In genomic region chr7:47587389-47587788, GRCh38 we compare ENCODE assay signal across 19 cellular contexts. TPM values are rescaled to one million over a fixed set of nuclear protein-coding genes. Genes with fewer than 3 reads are reported as not detected.
DNase-seq lines count a peak whose midpoint lies in the region; ATAC-seq lines count a peak whose summit lies in the region.
"Had no signal": no experiment of that assay in that cellular context is flagged by ENCODE, and none has a peak within 500 bp of the region (broad histone marks: within the 10 kb centered on the region; RNA-seq: fewer than 3 reads in every experiment).

No MANE protein-coding gene starts in this region.

- H3K36me3 Mint-ChIP-seq in central memory CD8-positive, alpha-beta T cell (ENCODE audit: insufficient read depth): no peaks in the 10 kb centered on the region
- H3K36me3 Mint-ChIP-seq: activated naive CD8-positive, alpha-beta T cell treated with anti-CD3 and anti-CD28 coated beads, Interleukin-2, amount 10 ng/mL, durations not matched to agents 7 days and 5 days; naive thymus-derived CD4-positive, alpha-beta T cell had no signal

- no peak overlapping the region for H4K8ac ChIP-seq in neuronal stem cell (ENCODE audit: low read depth, low read length)

- no peak overlapping the region for H3K4me3 ChIP-seq in neuronal stem cell (ENCODE audit: low read length in 2 of 2)
- H3K4me3 ChIP-seq: cardiac muscle cell, prostate gland, spleen had no signal

- H3K9me3 ChIP-seq in neuronal stem cell (replicated peaks in 1 of 2; ENCODE audit: control insufficient read depth in 2 of 2, insufficient read depth in 1 of 2, low read depth in 1 of 2, low read length in 2 of 2): peaks cover 2 to 4% of the 10 kb centered on the region in 2 donors
- H3K9me3 ChIP-seq: prostate gland, spleen had no signal

- no peak overlapping the region for H3K27ac ChIP-seq in neuronal stem cell (replicated peaks; ENCODE audit: low read length)
- H3K27ac ChIP-seq: 22Rv1, cardiac muscle cell, prostate gland had no signal

- no peak overlapping the region for H2BK15ac ChIP-seq in neuronal stem cell (ENCODE audit: low read length)

- no peak overlapping the region for H2AFZ ChIP-seq in neuronal stem cell (ENCODE audit: low read length)

- no peak overlapping the region for H3K23ac ChIP-seq in neuronal stem cell (ENCODE audit: low read depth, low read length, poor library complexity)

- H2BK120ac ChIP-seq in neuronal stem cell (ENCODE audit: low read depth, low read length): no peak overlapping the region

- H4K91ac ChIP-seq in neuronal stem cell (ENCODE audit: low read depth, low read length, poor library complexity): no peak overlapping the region

- H3K4me1 Mint-ChIP-seq in central memory CD8-positive, alpha-beta T cell: no peaks in the 10 kb centered on the region
- H3K4me1 Mint-ChIP-seq: activated CD4-positive, alpha-beta memory T cell treated with anti-CD3 and anti-CD28 coated beads, Interleukin-2, amount 10 ng/mL, durations not matched to agents 7 days and 5 days; activated naive CD8-positive, alpha-beta T cell treated with anti-CD3 and anti-CD28 coated beads, Interleukin-2, amount 10 ng/mL, durations not matched to agents 7 days and 5 days had no signal

- DNase-seq in DMS 273 (lab: John Stamatoyannopoulos, UW; ENCODE audit: unreplicated experiment) (peak; percentile 72), DMS 273 treated with DMSO at 0.1 percent for 48 hours (lab: John Stamatoyannopoulos, UW) (no peak), NCI-H2029 (lab: John Stamatoyannopoulos, UW) (peak; percentile 52), neuronal stem cell (ENCODE audit: low spot score) (no peak), NCI-H510A treated with DMSO at 0.1 percent for 48 hours (lab: John Stamatoyannopoulos, UW) (no peak), HK-2 (ENCODE audit: unreplicated experiment) (no peak)
- no peak for DNase-seq in central memory CD8-positive, alpha-beta T cell (ENCODE audit: low spot score in 2 of 2)
- DNase-seq: activated CD4-positive, alpha-beta memory T cell treated with anti-CD3 and anti-CD28 coated beads, Interleukin-2, amount 10 ng/mL, durations not matched to agents 7 days and 5 days; activated naive CD8-positive, alpha-beta T cell treated with anti-CD3 and anti-CD28 coated beads, Interleukin-2, amount 10 ng/mL, durations not matched to agents 7 days and 5 days; activated T-cell treated with anti-CD3 and anti-CD28 coated beads, Interleukin-2, amount 50 U/mL, for 48 hours; DMS79; naive thymus-derived CD4-positive, alpha-beta T cell; NCI-H2227 treated with DMSO at 0.1 percent for 48 hours; spleen; stimulated activated naive B cell treated with anti-CD40 and anti-IgM and Interleukin-4, amounts not matched to agents 10 μg/mL and 1 μg/mL and 100 μg/mL, for 72 hours had no signal

- H3K27ac Mint-ChIP-seq in central memory CD8-positive, alpha-beta T cell (ENCODE audit: low read depth): no peak overlapping the region
- H3K27ac Mint-ChIP-seq: activated CD4-positive, alpha-beta memory T cell treated with anti-CD3 and anti-CD28 coated beads, Interleukin-2, amount 10 ng/mL, durations not matched to agents 7 days and 5 days; activated naive CD8-positive, alpha-beta T cell treated with anti-CD3 and anti-CD28 coated beads, Interleukin-2, amount 10 ng/mL, durations not matched to agents 7 days and 5 days; naive thymus-derived CD4-positive, alpha-beta T cell; stimulated activated naive B cell treated with anti-CD40 and anti-IgM and Interleukin-4, amounts not matched to agents 10 μg/mL and 1 μg/mL and 100 μg/mL, for 72 hours had no signal

- H3K14ac ChIP-seq in neuronal stem cell (ENCODE audit: low read length): no peak overlapping the region

- no peak overlapping the region for H3K4ac ChIP-seq in neuronal stem cell (ENCODE audit: low read length)

- H2AK5ac ChIP-seq in neuronal stem cell (ENCODE audit: low read depth, low read length): no peak overlapping the region

- H3K27me3 ChIP-seq in neuronal stem cell (ENCODE audit: control insufficient read depth in 3 of 3, insufficient read depth in 3 of 3, low read depth in 1 of 3, low read length in 3 of 3): peaks cover 0 to 16% (median under 1%) of the 10 kb centered on the region in 3 experiments

- no peak overlapping the region for H3K4me2 ChIP-seq in neuronal stem cell (ENCODE audit: insufficient read depth, low read length, poor library complexity, severe bottlenecking)

- H3K4me3 Mint-ChIP-seq in central memory CD8-positive, alpha-beta T cell: no peak overlapping the region
- H3K4me3 Mint-ChIP-seq: activated CD4-positive, alpha-beta memory T cell treated with anti-CD3 and anti-CD28 coated beads, Interleukin-2, amount 10 ng/mL, durations not matched to agents 7 days and 5 days; activated naive CD8-positive, alpha-beta T cell treated with anti-CD3 and anti-CD28 coated beads, Interleukin-2, amount 10 ng/mL, durations not matched to agents 7 days and 5 days; naive thymus-derived CD4-positive, alpha-beta T cell; stimulated activated naive B cell treated with anti-CD40 and anti-IgM and Interleukin-4, amounts not matched to agents 10 μg/mL and 1 μg/mL and 100 μg/mL, for 72 hours had no signal

- H2BK5ac ChIP-seq in neuronal stem cell (ENCODE audit: low read length): no peak overlapping the region

- no CpG with 5 or more reads among the region's 8 CpGs for WGBS in neuronal stem cell (ENCODE audit: extremely low coverage in 2 of 2, insufficient read length in 2 of 2, insufficient replicate concordance in 1 of 2), 2 donors

- peaks cover 0 to 4% of the 10 kb centered on the region in 2 donors for H3K4me1 ChIP-seq in neuronal stem cell (ENCODE audit: control insufficient read depth in 2 of 2, insufficient read depth in 1 of 2, low read depth in 1 of 2, low read length in 2 of 2)
- H3K4me1 ChIP-seq: prostate gland had no signal

- H3K18ac ChIP-seq in neuronal stem cell (ENCODE audit: low read length): peak overlapping the region; percentile 81

- ATAC-seq in central memory CD8-positive, alpha-beta T cell (replicated peaks; ENCODE audit: extremely low read depth, poor library complexity, severe bottlenecking): peak; percentile 28
- no peak for ATAC-seq in HG02973 (IDR thresholded peaks at IDR 0.05; ENCODE audit: unreplicated experiment)
- ATAC-seq: naive thymus-derived CD4-positive, alpha-beta T cell; stimulated activated naive B cell treated with anti-CD40 and anti-IgM and Interleukin-4, amounts not matched to agents 10 μg/mL and 1 μg/mL and 100 μg/mL, for 72 hours had no signal

- no peaks in the 10 kb centered on the region for H3K9me3 Mint-ChIP-seq in central memory CD8-positive, alpha-beta T cell
- H3K9me3 Mint-ChIP-seq: activated CD4-positive, alpha-beta memory T cell treated with anti-CD3 and anti-CD28 coated beads, Interleukin-2, amount 10 ng/mL, durations not matched to agents 7 days and 5 days had no signal

- no peak overlapping the region for H3K9ac ChIP-seq in neuronal stem cell (ENCODE audit: low read depth, low read length, poor library complexity)

- H3K27me3 Mint-ChIP-seq in central memory CD8-positive, alpha-beta T cell: peaks cover 14% of the 10 kb centered on the region

- H2BK12ac ChIP-seq in neuronal stem cell (ENCODE audit: low read length): no peak overlapping the region

- H3K79me1 ChIP-seq in neuronal stem cell (ENCODE audit: low read depth, low read length): no peaks in the 10 kb centered on the region

- no peaks in the 10 kb centered on the region for H3K36me3 ChIP-seq in neuronal stem cell (replicated peaks in 1 of 2; ENCODE audit: control insufficient read depth in 2 of 2, insufficient read depth in 2 of 2, low read length in 2 of 2)
- H3K36me3 ChIP-seq: cardiac muscle cell, prostate gland, spleen had no signal

RNA-seq across cellular contexts. Expression of gene TNS3, which starts 5.5 kb away (rescaled TPM):
- polyA plus RNA-seq in neuronal stem cell (2013, experiment 1 of 2): 19.8 TPM
- 19.8 TPM for polyA plus RNA-seq in neuronal stem cell (2013, experiment 2 of 2)
- polyA plus RNA-seq: naive thymus-derived CD4-positive, alpha-beta T cell had no signal

Comparison
In these comparisons a context has a peak if more than half of its experiments do, and no peak if none do; other contexts are left out.
1. DNase-seq: peak in DMS 273 (single experiment) and NCI-H2029 (single experiment); none in DMS 273 treated with DMSO at 0.1 percent for 48 hours (single experiment), central memory CD8-positive, alpha-beta T cell (0 of 2), neuronal stem cell (single experiment), NCI-H510A treated with DMSO at 0.1 percent for 48 hours (single experiment) and HK-2 (single experiment).